32 cellular contexts compared by ENCODE assay signal in genomic region chr5:154517781-154518437, GRCh38. TPM values are rescaled to one million over a fixed set of nuclear protein-coding genes. Genes with fewer than 3 reads are reported as not detected.
"Had no signal": no experiment of that assay in that cellular context is flagged by ENCODE, and none has a peak within 500 bp of the region (broad histone marks: within the 10 kb centered on the region; RNA-seq: fewer than 3 reads in every experiment).

No MANE protein-coding gene starts in this region.

- H3K36me3 Mint-ChIP-seq: immature natural killer cell; naive thymus-derived CD4-positive, alpha-beta T cell; neural progenitor cell; stimulated activated naive B cell treated with anti-CD40 and anti-IgM and Interleukin-4, amounts not matched to agents 10 μg/mL and 1 μg/mL and 100 μg/mL, for 72 hours had no signal

- H3K27ac ChIP-seq: coronary artery, esophagus squamous epithelium, heart right ventricle, lower lobe of right lung, neural progenitor cell, parathyroid adenoma, prostate gland, skin epidermis, spleen, thoracic aorta, tibial nerve, vagina had no signal

- H2AFZ ChIP-seq: neural progenitor cell, parathyroid adenoma had no signal

- H3K79me2 ChIP-seq: parathyroid adenoma had no signal

- H3K4me3 Mint-ChIP-seq: immature natural killer cell; naive thymus-derived CD4-positive, alpha-beta T cell; nephron; neural progenitor cell; stimulated activated naive B cell treated with anti-CD40 and anti-IgM and Interleukin-4, amounts not matched to agents 10 μg/mL and 1 μg/mL and 100 μg/mL, for 72 hours; stimulated activated naive CD8-positive, alpha-beta T cell treated with anti-CD3 and anti-CD28 coated beads, Interleukin-15, Interleukin-2, amounts not matched to agents 100 ng/mL and 50 ng/mL, for 24 hours had no signal

- H3K9me3 Mint-ChIP-seq: immature natural killer cell; naive thymus-derived CD4-positive, alpha-beta T cell; nephron; neural progenitor cell; stimulated activated naive B cell treated with anti-CD40 and anti-IgM and Interleukin-4, amounts not matched to agents 10 μg/mL and 1 μg/mL and 100 μg/mL, for 72 hours; stimulated activated naive CD8-positive, alpha-beta T cell treated with anti-CD3 and anti-CD28 coated beads, Interleukin-15, Interleukin-2, amounts not matched to agents 100 ng/mL and 50 ng/mL, for 24 hours had no signal

- H3K4me1 ChIP-seq: lower lobe of right lung, prostate gland had no signal

- DNase-seq: dermis blood vessel endothelial cell; effector memory CD4-positive, alpha-beta T cell; esophagus squamous epithelium; foreskin melanocyte; heart right ventricle; hippocampal formation; immature natural killer cell; kidney glomerular epithelial cell; left ventricle myocardium superior; lower lobe of right lung; midbrain; naive thymus-derived CD4-positive, alpha-beta T cell; right cardiac atrium; spleen; stimulated activated CD4-positive, alpha-beta T cell treated with anti-CD3 and anti-CD28 coated beads, Interleukin-15, amount 100 ng/mL, for 24 hours; stimulated activated CD4-positive, alpha-beta T cell treated with anti-CD3 and anti-CD28 coated beads, Interleukin-2, amount 100 ng/mL, for 48 hours; stimulated activated naive B cell treated with anti-CD40 and anti-IgM and Interleukin-4, amounts not matched to agents 10 μg/mL and 1 μg/mL and 100 μg/mL, for 72 hours had no signal

- H3K9me3 ChIP-seq: esophagus squamous epithelium, heart right ventricle, lower lobe of right lung, prostate gland, spleen, thoracic aorta, tibial nerve, vagina had no signal

- H3K27ac Mint-ChIP-seq: immature natural killer cell; naive thymus-derived CD4-positive, alpha-beta T cell; nephron; neural progenitor cell; stimulated activated naive B cell treated with anti-CD40 and anti-IgM and Interleukin-4, amounts not matched to agents 10 μg/mL and 1 μg/mL and 100 μg/mL, for 72 hours; stimulated activated naive CD8-positive, alpha-beta T cell treated with anti-CD3 and anti-CD28 coated beads, Interleukin-15, Interleukin-2, amounts not matched to agents 100 ng/mL and 50 ng/mL, for 24 hours had no signal

- H3K4me3 ChIP-seq: coronary artery, esophagus squamous epithelium, heart right ventricle, lower lobe of right lung, neural progenitor cell, prostate gland, skin epidermis, spleen, thoracic aorta, tibial nerve, vagina had no signal

- H3K36me3 ChIP-seq: esophagus squamous epithelium, heart right ventricle, lower lobe of right lung, neural progenitor cell, prostate gland, spleen, thoracic aorta, tibial nerve, vagina had no signal

- H3K27me3 ChIP-seq: vagina had no signal

- H3K9ac ChIP-seq: neural progenitor cell, parathyroid adenoma had no signal

- ATAC-seq: heart right ventricle; left ventricle myocardium superior; lower lobe of right lung; naive thymus-derived CD4-positive, alpha-beta T cell; right cardiac atrium; stimulated activated naive B cell treated with anti-CD40 and anti-IgM and Interleukin-4, amounts not matched to agents 10 μg/mL and 1 μg/mL and 100 μg/mL, for 72 hours had no signal

- H3K4me2 ChIP-seq: neural progenitor cell had no signal

RNA-seq across cellular contexts. Expression of gene HAND1, which starts 39.9 kb away (rescaled TPM):
- total RNA-seq: dermis blood vessel endothelial cell; endothelial cell of umbilical vein; epithelial cell of proximal tubule; esophagus squamous epithelium; naive thymus-derived CD4-positive, alpha-beta T cell; osteoblast; prostate gland; renal cortical epithelial cell; spleen; thoracic aorta; tibial nerve; ureter; vagina had no signal
- polyA plus RNA-seq: endothelial cell of umbilical vein; immature natural killer cell; naive thymus-derived CD4-positive, alpha-beta T cell; spleen had no signal
